ENCODE assay signal across 8 cellular contexts in the genomic region with DNA sequence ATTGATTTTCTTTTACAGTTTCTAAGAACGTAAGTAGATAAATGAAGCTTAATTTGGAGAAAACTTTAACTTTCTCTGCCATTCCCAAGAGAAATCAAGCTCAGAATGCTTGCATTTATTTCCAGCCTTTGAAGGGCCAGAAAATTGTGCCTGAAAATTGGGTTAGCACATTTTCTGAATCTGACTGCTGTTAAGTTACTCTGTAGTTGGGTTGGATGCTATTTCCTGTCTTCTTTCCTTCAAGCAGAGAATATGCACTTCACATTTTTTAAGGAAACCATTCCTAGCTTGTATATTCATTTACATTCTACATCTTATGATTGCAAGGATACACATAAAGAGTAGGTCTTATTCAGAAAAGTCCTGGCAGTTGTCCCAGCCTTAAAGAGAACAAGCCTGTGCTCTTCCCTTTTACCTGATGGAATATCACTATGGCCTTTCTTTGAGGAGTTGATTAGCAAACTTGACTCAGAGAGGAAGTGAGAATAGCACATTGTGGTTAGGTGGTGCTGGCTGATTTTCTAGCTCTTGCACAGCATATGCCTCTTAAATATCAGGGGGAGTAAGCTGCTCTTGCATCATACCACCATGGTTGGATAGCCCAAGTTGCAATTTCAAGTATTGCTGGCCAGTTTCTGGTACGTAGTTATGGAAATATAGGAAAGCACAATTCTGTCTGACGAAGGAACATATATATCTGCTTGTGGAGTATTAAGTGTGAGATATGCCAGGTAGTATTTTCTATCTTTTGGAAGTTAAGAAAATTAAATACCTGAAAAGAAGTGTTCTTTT.
DNase-seq lines count a peak whose midpoint lies in the region; ATAC-seq and TF ChIP-seq lines count a peak whose summit lies in the region.

No MANE protein-coding gene starts in this region.

- no peaks in the 10 kb centered on the region for H3K9me3 Mint-ChIP-seq in T-helper 2 cell treated with Interferon-gamma antibody and Interleukin-4, amounts not matched to agents 5 μg/mL and 100 μg/mL, for 36 hours
- H3K9me3 Mint-ChIP-seq in Calu3 (ENCODE audit: low read depth, unreplicated experiment) = no peaks in the 10 kb centered on the region

- H3K9me3 ChIP-seq in left ventricle myocardium inferior (replicated peaks) = no peaks in the 10 kb centered on the region

- H3K27ac ChIP-seq in left ventricle myocardium inferior (replicated peaks) = no peak overlapping the region

- H3K4me3 Mint-ChIP-seq in T-helper 2 cell treated with Interferon-gamma antibody and Interleukin-4, amounts not matched to agents 5 μg/mL and 100 μg/mL, for 36 hours = peak overlapping the region; percentile 45
- no peak overlapping the region for H3K4me3 Mint-ChIP-seq in Calu3 (ENCODE audit: low read depth, unreplicated experiment)

- ATAC-seq in GM19397 (IDR thresholded peaks at IDR 0.05; ENCODE audit: unreplicated experiment) (peak; percentile 99), HG03354 (IDR thresholded peaks at IDR 0.05; ENCODE audit: poor library complexity, severe bottlenecking, unreplicated experiment) (peak; percentile 100)

- peaks cover 4% of the 10 kb centered on the region for H3K4me1 ChIP-seq in left ventricle myocardium inferior

- BruUV-seq in Calu3 (replicated peaks; lab: Mats Ljungman, UMichigan) = no TSS peak

- CTCF ChIA-PET in Calu3 (lab: Charles Lee) = no interaction called here

- no peak overlapping the region for H3K4me3 ChIP-seq in left ventricle myocardium inferior

- H3K27me3 Mint-ChIP-seq in T-helper 2 cell treated with Interferon-gamma antibody and Interleukin-4, amounts not matched to agents 5 μg/mL and 100 μg/mL, for 36 hours (ENCODE audit: low read depth) = no peaks in the 10 kb centered on the region
- no peaks in the 10 kb centered on the region for H3K27me3 Mint-ChIP-seq in Calu3 (ENCODE audit: unreplicated experiment)

- H3K27me3 ChIP-seq in left ventricle myocardium inferior (ENCODE audit: low read depth) = no peaks in the 10 kb centered on the region

- H3K36me3 ChIP-seq in left ventricle myocardium inferior = no peaks in the 10 kb centered on the region

- DNase-seq in EL (peak; percentile 20), kidney glomerular epithelial cell (lab: John Stamatoyannopoulos, UW) (peak; percentile 14), amniotic stem cell (lab: John Stamatoyannopoulos, UW) (no peak), Calu3 (no peak), left ventricle myocardium inferior (no peak)
- peak; percentile 33 for DNase-seq in T-helper 2 cell treated with Interferon-gamma antibody and Interleukin-4, amounts not matched to agents 5 μg/mL and 100 μg/mL, for 36 hours (ENCODE audit: low spot score)

- peaks cover 13% of the 10 kb centered on the region for H3K4me1 Mint-ChIP-seq in T-helper 2 cell treated with Interferon-gamma antibody and Interleukin-4, amounts not matched to agents 5 μg/mL and 100 μg/mL, for 36 hours (ENCODE audit: low read depth)
- no peaks in the 10 kb centered on the region for H3K4me1 Mint-ChIP-seq in Calu3 (ENCODE audit: low read depth, unreplicated experiment)

- intact Hi-C loops in Calu3 (cut with micrococcal nuclease; ENCODE audit: unreplicated experiment) = no loop called here
- intact Hi-C loops in left ventricle myocardium inferior (cut with micrococcal nuclease) = no loop called here

- peak overlapping the region; percentile 21 for H3K27ac Mint-ChIP-seq in T-helper 2 cell treated with Interferon-gamma antibody and Interleukin-4, amounts not matched to agents 5 μg/mL and 100 μg/mL, for 36 hours
- no peak overlapping the region for H3K27ac Mint-ChIP-seq in Calu3 (ENCODE audit: unreplicated experiment)

- no peak for TF ChIP-seq CTCF in Calu3 (IDR thresholded peaks at IDR 0.05; ENCODE audit: unreplicated experiment)
- TF ChIP-seq CTCF in left ventricle myocardium inferior (IDR thresholded peaks at IDR 0.05; ENCODE audit: borderline replicate concordance) = no peak

- H3K36me3 Mint-ChIP-seq in T-helper 2 cell treated with Interferon-gamma antibody and Interleukin-4, amounts not matched to agents 5 μg/mL and 100 μg/mL, for 36 hours (ENCODE audit: low read depth) = no peaks in the 10 kb centered on the region
- H3K36me3 Mint-ChIP-seq in Calu3 (ENCODE audit: insufficient read depth, unreplicated experiment) = no peaks in the 10 kb centered on the region

Comparison
In these comparisons a context has a peak if more than half of its experiments do, and no peak if none do; other contexts are left out.
1. DNase-seq: peak in EL (single experiment), T-helper 2 cell treated with Interferon-gamma antibody and Interleukin-4, amounts not matched to agents 5 μg/mL and 100 μg/mL, for 36 hours (single experiment) and kidney glomerular epithelial cell (single experiment); none in amniotic stem cell (single experiment), Calu3 (single experiment) and left ventricle myocardium inferior (single experiment).